ENCODE assay signal across 1 cellular context in genomic region chr10:74855027-74855426, GRCh38.
TF ChIP-seq lines count a peak whose summit lies in the region.

No MANE protein-coding gene starts in this region.

TF ChIP-seq in K562, 482 proteins besides CTCF, POLR2A, EP300 and RAD21 (continued from another document and continues in another):
- TF ChIP-seq ZNF609 (CRISPR knock-in tag; IDR thresholded peaks at IDR 0.05; ENCODE audit: borderline replicate concordance) (no peak), ZNF175 (CRISPR knock-in tag; IDR thresholded peaks at IDR 0.05; ENCODE audit: low read depth) (0 out of 2 replicates have a peak, but pooled peaks have one; percentile 48), GATAD2B (IDR thresholded peaks at IDR 0.05; ENCODE audit: borderline replicate concordance) (no peak), RFX1 (IDR thresholded peaks at IDR 0.05) (no peak), USF1 (CRISPR knock-in tag; IDR thresholded peaks at IDR 0.05) (no peak), MLX (CRISPR knock-in tag; conservative IDR thresholded peaks at IDR 0.05) (no peak), RBM39 (optimal IDR thresholded peaks at IDR 0.05; ENCODE audit: low read depth, low read length) (no peak), ZNF76 (CRISPR knock-in tag; IDR thresholded peaks at IDR 0.05; ENCODE audit: borderline replicate concordance) (no peak), TAL1 (IDR thresholded peaks at IDR 0.05) (peak; percentile 47), NKRF (IDR thresholded peaks at IDR 0.05; ENCODE audit: borderline replicate concordance) (no peak), NFIC (IDR thresholded peaks at IDR 0.05) (peak; percentile 56), MLLT1 (IDR thresholded peaks at IDR 0.05) (no peak), FOXJ2 (tag; IDR thresholded peaks at IDR 0.05) (no peak), HES1 (IDR thresholded peaks at IDR 0.05; ENCODE audit: low read depth) (no peak), MEIS2 (IDR thresholded peaks at IDR 0.05; ENCODE audit: partially characterized antibody) (peak; percentile 21), XRCC5 (IDR thresholded peaks at IDR 0.05; ENCODE audit: low read depth, low read length) (no peak), ZNF384 (IDR thresholded peaks at IDR 0.05; ENCODE audit: low read depth, low read length) (no peak), PHF8 (IDR thresholded peaks at IDR 0.05; ENCODE audit: borderline replicate concordance, low read length) (no peak), ZNF408 (CRISPR knock-in tag; IDR thresholded peaks at IDR 0.05; ENCODE audit: low read depth) (no peak), CREB1 (IDR thresholded peaks at IDR 0.05) (no peak), CREB1 (CRISPR knock-in tag; IDR thresholded peaks at IDR 0.05) (no peak), KDM5B (IDR thresholded peaks at IDR 0.05; ENCODE audit: insufficient replicate concordance, low read depth, low read length) (no peak), ZBED1 (IDR thresholded peaks at IDR 0.05) (no peak), ZFX (CRISPR knock-in tag; IDR thresholded peaks at IDR 0.05) (peak; percentile 75), CBFA2T3 (IDR thresholded peaks at IDR 0.05) (peak; percentile 77), SAFB (IDR thresholded peaks at IDR 0.05; ENCODE audit: borderline replicate concordance, low read depth, low read length) (no peak), JUND (IDR thresholded peaks at IDR 0.05; ENCODE audit: borderline replicate concordance, low read depth, low read length) (no peak), JUND (tag; IDR thresholded peaks at IDR 0.05; ENCODE audit: borderline replicate concordance, low read depth, low read length) (0 out of 3 replicates have a peak, but pooled peaks have one; percentile 16), PBX2 (CRISPR knock-in tag; IDR thresholded peaks at IDR 0.05; ENCODE audit: low read depth) (no peak), PBX2 (tag; conservative IDR thresholded peaks at IDR 0.05; ENCODE audit: low read depth) (0 out of 2 replicates have a peak, but pooled peaks have one; percentile 39), POLR3G (IDR thresholded peaks at IDR 0.05; ENCODE audit: extremely low read depth, insufficient read length, insufficient replicate concordance) (no peak)
- TF ChIP-seq, protein P1, sequence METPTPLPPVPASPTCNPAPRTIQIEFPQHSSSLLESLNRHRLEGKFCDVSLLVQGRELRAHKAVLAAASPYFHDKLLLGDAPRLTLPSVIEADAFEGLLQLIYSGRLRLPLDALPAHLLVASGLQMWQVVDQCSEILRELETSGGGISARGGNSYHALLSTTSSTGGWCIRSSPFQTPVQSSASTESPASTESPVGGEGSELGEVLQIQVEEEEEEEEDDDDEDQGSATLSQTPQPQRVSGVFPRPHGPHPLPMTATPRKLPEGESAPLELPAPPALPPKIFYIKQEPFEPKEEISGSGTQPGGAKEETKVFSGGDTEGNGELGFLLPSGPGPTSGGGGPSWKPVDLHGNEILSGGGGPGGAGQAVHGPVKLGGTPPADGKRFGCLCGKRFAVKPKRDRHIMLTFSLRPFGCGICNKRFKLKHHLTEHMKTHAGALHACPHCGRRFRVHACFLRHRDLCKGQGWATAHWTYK (CRISPR knock-in tag; IDR thresholded peaks at IDR 0.05) = 0 out of 2 replicates have a peak, but pooled peaks have one; percentile 41
- TF ChIP-seq, protein P2, sequence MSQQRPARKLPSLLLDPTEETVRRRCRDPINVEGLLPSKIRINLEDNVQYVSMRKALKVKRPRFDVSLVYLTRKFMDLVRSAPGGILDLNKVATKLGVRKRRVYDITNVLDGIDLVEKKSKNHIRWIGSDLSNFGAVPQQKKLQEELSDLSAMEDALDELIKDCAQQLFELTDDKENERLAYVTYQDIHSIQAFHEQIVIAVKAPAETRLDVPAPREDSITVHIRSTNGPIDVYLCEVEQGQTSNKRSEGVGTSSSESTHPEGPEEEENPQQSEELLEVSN (IDR thresholded peaks at IDR 0.05; ENCODE audit: borderline replicate concordance in 1 of 2, extremely low read depth in 1 of 2, insufficient read depth in 1 of 2, insufficient read length in 1 of 2, low read depth in 1 of 2, low read length in 1 of 2, poor library complexity in 1 of 2, severe bottlenecking in 1 of 2) = no peak
- TF ChIP-seq, protein P3, sequence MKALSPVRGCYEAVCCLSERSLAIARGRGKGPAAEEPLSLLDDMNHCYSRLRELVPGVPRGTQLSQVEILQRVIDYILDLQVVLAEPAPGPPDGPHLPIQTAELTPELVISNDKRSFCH (CRISPR knock-in tag; IDR thresholded peaks at IDR 0.05) = no peak
- TF ChIP-seq, protein P3 (tag; IDR thresholded peaks at IDR 0.05) = peak; percentile 29; the same call in 1 of the 2 replicates
- TF ChIP-seq, protein P4, sequence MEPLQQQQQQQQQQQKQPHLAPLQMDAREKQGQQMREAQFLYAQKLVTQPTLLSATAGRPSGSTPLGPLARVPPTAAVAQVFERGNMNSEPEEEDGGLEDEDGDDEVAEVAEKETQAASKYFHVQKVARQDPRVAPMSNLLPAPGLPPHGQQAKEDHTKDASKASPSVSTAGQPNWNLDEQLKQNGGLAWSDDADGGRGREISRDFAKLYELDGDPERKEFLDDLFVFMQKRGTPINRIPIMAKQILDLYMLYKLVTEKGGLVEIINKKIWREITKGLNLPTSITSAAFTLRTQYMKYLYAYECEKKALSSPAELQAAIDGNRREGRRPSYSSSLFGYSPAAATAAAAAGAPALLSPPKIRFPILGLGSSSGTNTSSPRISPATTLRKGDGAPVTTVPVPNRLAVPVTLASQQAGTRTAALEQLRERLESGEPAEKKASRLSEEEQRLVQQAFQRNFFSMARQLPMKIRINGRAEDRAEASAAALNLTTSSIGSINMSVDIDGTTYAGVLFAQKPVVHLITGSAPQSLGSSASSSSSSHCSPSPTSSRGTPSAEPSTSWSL (CRISPR knock-in tag; IDR thresholded peaks at IDR 0.05; ENCODE audit: borderline replicate concordance) = no peak
- TF ChIP-seq, protein P5, sequence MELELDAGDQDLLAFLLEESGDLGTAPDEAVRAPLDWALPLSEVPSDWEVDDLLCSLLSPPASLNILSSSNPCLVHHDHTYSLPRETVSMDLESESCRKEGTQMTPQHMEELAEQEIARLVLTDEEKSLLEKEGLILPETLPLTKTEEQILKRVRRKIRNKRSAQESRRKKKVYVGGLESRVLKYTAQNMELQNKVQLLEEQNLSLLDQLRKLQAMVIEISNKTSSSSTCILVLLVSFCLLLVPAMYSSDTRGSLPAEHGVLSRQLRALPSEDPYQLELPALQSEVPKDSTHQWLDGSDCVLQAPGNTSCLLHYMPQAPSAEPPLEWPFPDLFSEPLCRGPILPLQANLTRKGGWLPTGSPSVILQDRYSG (tag; conservative IDR thresholded peaks at IDR 0.05; ENCODE audit: low read depth) = no peak
- TF ChIP-seq, protein P6, sequence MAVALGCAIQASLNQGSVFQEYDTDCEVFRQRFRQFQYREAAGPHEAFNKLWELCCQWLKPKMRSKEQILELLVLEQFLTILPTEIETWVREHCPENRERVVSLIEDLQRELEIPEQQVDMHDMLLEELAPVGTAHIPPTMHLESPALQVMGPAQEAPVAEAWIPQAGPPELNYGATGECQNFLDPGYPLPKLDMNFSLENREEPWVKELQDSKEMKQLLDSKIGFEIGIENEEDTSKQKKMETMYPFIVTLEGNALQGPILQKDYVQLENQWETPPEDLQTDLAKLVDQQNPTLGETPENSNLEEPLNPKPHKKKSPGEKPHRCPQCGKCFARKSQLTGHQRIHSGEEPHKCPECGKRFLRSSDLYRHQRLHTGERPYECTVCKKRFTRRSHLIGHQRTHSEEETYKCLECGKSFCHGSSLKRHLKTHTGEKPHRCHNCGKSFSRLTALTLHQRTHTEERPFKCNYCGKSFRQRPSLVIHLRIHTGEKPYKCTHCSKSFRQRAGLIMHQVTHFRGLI (CRISPR knock-in tag; IDR thresholded peaks at IDR 0.05) = no peak
